1 cellular context compared by ENCODE assay signal in genomic region chr7:116863168-116863670, GRCh38.
TF ChIP-seq lines count a peak whose summit lies in the region.

No MANE protein-coding gene starts in this region.

TF ChIP-seq in GM23338, 12 proteins besides CTCF, POLR2A, EP300 and RAD21 (continued from another document):
- no peak for TF ChIP-seq REST (IDR thresholded peaks at IDR 0.05; ENCODE audit: unreplicated experiment)
